ENCODE assay signal across 13 cellular contexts in genomic region chr1:115041654-115042053, GRCh38. TPM values are rescaled to one million over a fixed set of nuclear protein-coding genes. Genes with fewer than 3 reads are reported as not detected.
DNase-seq lines count a peak whose midpoint lies in the region; ATAC-seq and TF ChIP-seq lines count a peak whose summit lies in the region.
"Had no signal": no experiment of that assay in that cellular context is flagged by ENCODE, and none has a peak within 500 bp of the region (broad histone marks: within the 10 kb centered on the region; RNA-seq: fewer than 3 reads in every experiment).

No MANE protein-coding gene starts in this region.

- no peaks in the 10 kb centered on the region for H3K27me3 ChIP-seq in HCT116 (ENCODE audit: insufficient read depth, low read length)
- H3K27me3 ChIP-seq: gastrocnemius medialis, neutrophil had no signal

- intact Hi-C loops in HCT116 (cut with micrococcal nuclease), result loop anchor here (1.0 to 10.0 kb wide), 3 partner anchors 62 to 1064 kb away; partner anchors contain the start of genes CSDE1 and OLFML3

- H3K9me3 ChIP-seq in HCT116 (ENCODE audit: control insufficient read depth in 1 of 2, insufficient read depth in 1 of 2, low read depth in 1 of 2, low read length in 2 of 2), result 0 out of 4 replicates have a peak, but pooled peaks cover 0 to 3% of the 10 kb centered on the region in 2 experiments
- H3K9me3 ChIP-seq: gastrocnemius medialis, neutrophil had no signal

- H2AFZ ChIP-seq in HCT116 (ENCODE audit: low read depth, low read length, poor library complexity, severe bottlenecking), result no peak overlapping the region

- RAD21 ChIA-PET in HCT116 (lab: Charles Lee; ENCODE audit: low non-redundant PET in 1 of 2, low total read pairs in 2 of 2, uncharacterized antibody in 2 of 2, unreplicated experiment in 2 of 2), result interaction anchor here (0.7 to 1.8 kb wide), 3 partner anchors 11 to 72 kb away, joined by 3 to 6 read pairs (median 3); no protein-coding TSS in a partner anchor

- CTCF ChIA-PET in HCT116 (lab: Charles Lee), result interaction anchor here (0.7 to 6.0 kb wide), 14 partner anchors 8 to 1206 kb away, joined by 3 to 35 read pairs (median 4); partner anchors contain the start of gene DENND2C

- peaks cover 3% of the 10 kb centered on the region for H3K36me3 Mint-ChIP-seq in activated T-cell treated with anti-CD3 and anti-CD28 coated beads, Interleukin-2, amount 50 U/mL, for 24 hours (ENCODE audit: low read depth)

- H3K27ac ChIP-seq in HCT116 (ENCODE audit: low read depth, low read length) (no peak overlapping the region), VCaP (no peak overlapping the region)
- H3K27ac ChIP-seq: gastrocnemius medialis, neutrophil had no signal

- no peaks in the 10 kb centered on the region for H3K36me3 ChIP-seq in HCT116 (ENCODE audit: control insufficient read depth in 1 of 2, insufficient read depth in 2 of 2, low read length in 2 of 2)
- H3K36me3 ChIP-seq: gastrocnemius medialis had no signal

- peak; percentile 44 for TF ChIP-seq CTCF in AG10803 (conservative IDR thresholded peaks at IDR 0.05; ENCODE audit: low read length)
- peak; percentile 55 to 62 (median 61); a peak in 5 of 6 replicates for TF ChIP-seq CTCF in HCT116 (IDR thresholded peaks at IDR 0.05 in 2 of 3, conservative IDR thresholded peaks at IDR 0.05 in 1 of 3; ENCODE audit: borderline replicate concordance in 1 of 3, insufficient read depth in 1 of 3, low read depth in 2 of 3, low read length in 2 of 3)
- TF ChIP-seq CTCF in VCaP (conservative IDR thresholded peaks at IDR 0.05), result peak; percentile 77

- H3K27me3 Mint-ChIP-seq in activated T-cell treated with anti-CD3 and anti-CD28 coated beads, Interleukin-2, amount 50 U/mL, for 24 hours, result no peaks in the 10 kb centered on the region

- DNase-seq in AG10803 (ENCODE audit: low read depth) (no peak), HCT116 (ENCODE audit: low read depth, low spot score) (peak; percentile 46), iPS-NIHi11 (ENCODE audit: low spot score) (peak; percentile 29), NCI-H2227 (lab: John Stamatoyannopoulos, UW; ENCODE audit: unreplicated experiment) (no peak), NCI-H510A treated with DMSO at 0.1 percent for 48 hours (lab: John Stamatoyannopoulos, UW) (no peak)
- no peak for DNase-seq in activated T-cell treated with anti-CD3 and anti-CD28 coated beads, Interleukin-2, amount 50 U/mL, for 24 hours
- DNase-seq: activated naive CD4-positive, alpha-beta T cell treated with Interleukin-2 at 50 U/mL for 16 hours; gastrocnemius medialis; NCI-H1694 had no signal

- H3K4me2 ChIP-seq in HCT116 (ENCODE audit: low read length), result no peak overlapping the region

- no peaks in the 10 kb centered on the region for H4K20me1 ChIP-seq in HCT116 (ENCODE audit: insufficient read depth)

- POLR2A ChIA-PET in HCT116 (lab: Charles Lee), result interaction anchor here (0.6 kb wide), 1 partner anchor 11 kb away, joined by 3 read pairs; no protein-coding TSS in a partner anchor

- no peak overlapping the region for H3K9ac ChIP-seq in HCT116 (ENCODE audit: low read length)

- no peak overlapping the region for H3K4me3 Mint-ChIP-seq in activated T-cell treated with anti-CD3 and anti-CD28 coated beads, Interleukin-2, amount 50 U/mL, for 24 hours

- H3K4me1 ChIP-seq in HCT116 (ENCODE audit: control insufficient read depth in 1 of 2, insufficient read depth in 2 of 2, low read length in 2 of 2), result no peaks in the 10 kb centered on the region
- H3K4me1 ChIP-seq: gastrocnemius medialis had no signal

- H3K9me3 Mint-ChIP-seq in activated T-cell treated with anti-CD3 and anti-CD28 coated beads, Interleukin-2, amount 50 U/mL, for 24 hours, result peaks cover 5% of the 10 kb centered on the region

- no peaks in the 10 kb centered on the region for H3K4me1 Mint-ChIP-seq in activated T-cell treated with anti-CD3 and anti-CD28 coated beads, Interleukin-2, amount 50 U/mL, for 24 hours (ENCODE audit: low read depth)

- BruUV-seq in HCT116 (replicated peaks; lab: Mats Ljungman, UMichigan), result no TSS peak

- H3K9me2 ChIP-seq in HCT116 (ENCODE audit: insufficient read depth), result no peaks in the 10 kb centered on the region

- ATAC-seq in HCT116, result peak; percentile 86
- ATAC-seq in GM18861 (IDR thresholded peaks at IDR 0.05; ENCODE audit: unreplicated experiment), result no peak
- ATAC-seq: gastrocnemius medialis had no signal

- H3K79me2 ChIP-seq in HCT116 (ENCODE audit: insufficient read depth, low read length), result no peaks in the 10 kb centered on the region

- no peak overlapping the region for H3K27ac Mint-ChIP-seq in activated T-cell treated with anti-CD3 and anti-CD28 coated beads, Interleukin-2, amount 50 U/mL, for 24 hours

- no peak for TF ChIP-seq POLR2A in HCT116 (IDR thresholded peaks at IDR 0.05; ENCODE audit: borderline replicate concordance, extremely low read depth, insufficient read depth, insufficient read length)

- H3K4me3 ChIP-seq in AG10803 (ENCODE audit: low read length), result no peak overlapping the region
- H3K4me3 ChIP-seq in HCT116 (replicated peaks in 1 of 2; ENCODE audit: low read depth in 1 of 2, low read length in 2 of 2), result no peak overlapping the region
- H3K4me3 ChIP-seq: gastrocnemius medialis had no signal

- TF ChIP-seq RAD21 in HCT116 (IDR thresholded peaks at IDR 0.05; ENCODE audit: low read depth), result peak; percentile 76

TF ChIP-seq in HCT116, 20 proteins besides CTCF, POLR2A, EP300 and RAD21:
- TF ChIP-seq ZFX (IDR thresholded peaks at IDR 0.05), result no peak
- TF ChIP-seq CBX3 (IDR thresholded peaks at IDR 0.05; ENCODE audit: low read depth), result no peak
- TF ChIP-seq MAX (IDR thresholded peaks at IDR 0.05), result no peak
- TF ChIP-seq REST (IDR thresholded peaks at IDR 0.05; ENCODE audit: low read depth), result no peak
- TF ChIP-seq ELF1 (IDR thresholded peaks at IDR 0.05; ENCODE audit: borderline replicate concordance, low read depth), result no peak
- TF ChIP-seq SP1 (IDR thresholded peaks at IDR 0.05; ENCODE audit: low read depth), result no peak
- TF ChIP-seq JUND (IDR thresholded peaks at IDR 0.05), result no peak
- no peak for TF ChIP-seq ZBTB33 (IDR thresholded peaks at IDR 0.05; ENCODE audit: extremely low read depth, insufficient replicate concordance, low read length)
- no peak for TF ChIP-seq SIN3A (IDR thresholded peaks at IDR 0.05; ENCODE audit: low read depth)
- TF ChIP-seq FOSL1 (IDR thresholded peaks at IDR 0.05; ENCODE audit: low read depth), result no peak
- TF ChIP-seq SRF (IDR thresholded peaks at IDR 0.05; ENCODE audit: low read depth), result no peak
- TF ChIP-seq POLR2AphosphoS5 (IDR thresholded peaks at IDR 0.05; ENCODE audit: low read depth, low read length), result no peak
- no peak for TF ChIP-seq EZH2 (IDR thresholded peaks at IDR 0.05)
- TF ChIP-seq ATF3 (IDR thresholded peaks at IDR 0.05), result no peak
- TF ChIP-seq EGR1 (IDR thresholded peaks at IDR 0.05; ENCODE audit: low read depth), result no peak

RNA-seq across cellular contexts. Expression of gene TSHB, which starts 12.0 kb away (rescaled TPM):
- not detected for total RNA-seq in HCT116 (2021; ENCODE audit: unreplicated experiment)
- polyA plus RNA-seq in HCT116 (2012), result not detected in 2 replicates
- total RNA-seq: gastrocnemius medialis; T-helper 2 cell treated with Interferon-gamma antibody and Interleukin-4, amounts not matched to agents 100 ng/mL and 5 ng/mL, for 36 hours had no signal

RNA-seq across cellular contexts. Expression of gene TSPAN2, which starts 47.6 kb away (rescaled TPM):
- 0.98 TPM for total RNA-seq in HCT116 (2021; ENCODE audit: unreplicated experiment)
- 0.15 and 0.69 TPM in 2 replicates for polyA plus RNA-seq in HCT116 (2012)

Comparison
In these comparisons a context has a peak if more than half of its experiments do, and no peak if none do; other contexts are left out.
1. DNase-seq: peak in HCT116 (single experiment) and iPS-NIHi11 (single experiment); none in AG10803 (single experiment), NCI-H2227 (single experiment), activated T-cell treated with anti-CD3 and anti-CD28 coated beads, Interleukin-2, amount 50 U/mL, for 24 hours (single experiment) and NCI-H510A treated with DMSO at 0.1 percent for 48 hours (single experiment).
2. Peak in every context shown above with its lines, with median percentiles within 50 percentile points of each other: CTCF ChIP-seq.